ENCODE assay signal across 8 cellular contexts in genomic region chr20:44733341-44734069, GRCh38.
A peak's percentile ranks its signal among the peaks of the same experiment; 100 is the strongest.
DNase-seq lines count a peak whose midpoint lies in the region; ATAC-seq and TF ChIP-seq lines count a peak whose summit lies in the region.

No MANE protein-coding gene starts in this region.

- DNase-seq in NCI-H2081 (lab: John Stamatoyannopoulos, UW) (peak; percentile 20 to 43), NCI-H2081 treated with DMSO at 0.1 percent for 48 hours (lab: John Stamatoyannopoulos, UW) (no peak), NCI-H1092 (lab: John Stamatoyannopoulos, UW) (peak; percentile 27)
- peak; percentile 52 for DNase-seq in central memory CD4-positive, alpha-beta T cell
- peak; percentile 60 for DNase-seq in stimulated activated CD4-positive, alpha-beta T cell treated with anti-CD3 and anti-CD28 coated beads, Interleukin-4, amount 100 ng/mL, for 1 hour

- peak overlapping the region; percentile 56 for H3K27ac ChIP-seq in layer of hippocampus (ENCODE audit: low read depth, low read length)

- no peak for ATAC-seq in GM18520 (IDR thresholded peaks at IDR 0.05; ENCODE audit: unreplicated experiment)

- no peaks in the 10 kb centered on the region for H3K27me3 ChIP-seq in layer of hippocampus (ENCODE audit: control insufficient read depth, insufficient read depth, low read length)

- peak; percentile 91 for TF ChIP-seq CTCF in WI38 (IDR thresholded peaks at IDR 0.05; ENCODE audit: low read depth, low read length)

- no peak overlapping the region for H3K4me3 ChIP-seq in WI38 (ENCODE audit: low read depth, low read length)
